Comparison of ENCODE assay signal across 14 cellular contexts in genomic region chr5:143427122-143427735, GRCh38. TPM values are rescaled to one million over a fixed set of nuclear protein-coding genes. Genes with fewer than 3 reads are reported as not detected.
A peak's percentile ranks its signal among the peaks of the same experiment; 100 is the strongest.
DNase-seq lines count a peak whose midpoint lies in the region; ATAC-seq lines count a peak whose summit lies in the region.
"Had no signal": no experiment of that assay in that cellular context is flagged by ENCODE, and none has a peak within 500 bp of the region (broad histone marks: within the 10 kb centered on the region; RNA-seq: fewer than 3 reads in every experiment).

No MANE protein-coding gene starts in this region.

- no peak overlapping the region for H3K4me3 Mint-ChIP-seq in activated naive CD8-positive, alpha-beta T cell treated with anti-CD3 and anti-CD28 coated beads, Interleukin-2, amount 50 U/mL, for 24 hours

- no peak overlapping the region for H3K14ac ChIP-seq in mesenchymal stem cell (ENCODE audit: low read length in 2 of 2)

- H2AFZ ChIP-seq in mesenchymal stem cell (ENCODE audit: low read depth, low read length): no peak overlapping the region

- no peaks in the 10 kb centered on the region for H3K27me3 ChIP-seq in mesenchymal stem cell (ENCODE audit: control insufficient read depth in 1 of 2, insufficient read depth in 1 of 2, low read length in 2 of 2)
- H3K27me3 ChIP-seq: right lobe of liver, SJSA1 had no signal

- peaks cover 3% of the 10 kb centered on the region for H3K4me1 ChIP-seq in mesenchymal stem cell (ENCODE audit: control insufficient read depth, insufficient read depth, low read depth, low read length)
- H3K4me1 ChIP-seq: SJSA1 had no signal

- H3K9ac ChIP-seq in mesenchymal stem cell (ENCODE audit: low read length): no peak overlapping the region

- no peaks in the 10 kb centered on the region for H3K9me3 ChIP-seq in mesenchymal stem cell (ENCODE audit: control insufficient read depth, low read length)
- H3K9me3 ChIP-seq: right lobe of liver, SJSA1 had no signal

- no peak overlapping the region for H2BK120ac ChIP-seq in mesenchymal stem cell (ENCODE audit: low read depth, low read length)

- no peak overlapping the region for H3K4me2 ChIP-seq in mesenchymal stem cell (ENCODE audit: low read length, poor library complexity, severe bottlenecking)

- H3K36me3 ChIP-seq in mesenchymal stem cell (ENCODE audit: control insufficient read depth in 1 of 2, insufficient read depth in 2 of 2, low read depth in 1 of 2, low read length in 2 of 2): no peaks in the 10 kb centered on the region
- H3K36me3 ChIP-seq: right lobe of liver, SJSA1 had no signal

- no peak overlapping the region for H3K4ac ChIP-seq in mesenchymal stem cell (ENCODE audit: low read depth in 1 of 2, low read length in 2 of 2)

- 92% methylated on average over 3 of the region's 3 CpGs for WGBS in mesenchymal stem cell

- no peak overlapping the region for H3K4me3 ChIP-seq in mesenchymal stem cell (ENCODE audit: insufficient read depth in 1 of 2, low read depth in 1 of 2, low read length in 2 of 2)
- H3K4me3 ChIP-seq: coronary artery, right lobe of liver, SJSA1 had no signal

- no peak overlapping the region for H4K91ac ChIP-seq in mesenchymal stem cell (ENCODE audit: low read length)

- H3K27ac ChIP-seq in mesenchymal stem cell (ENCODE audit: low read length, poor library complexity, severe bottlenecking): no peak overlapping the region
- H3K27ac ChIP-seq: C4-2B, coronary artery, SJSA1 had no signal

- no peak overlapping the region for H4K8ac ChIP-seq in mesenchymal stem cell (ENCODE audit: low read length)

- peaks cover 5% of the 10 kb centered on the region for H3K9me3 Mint-ChIP-seq in activated naive CD8-positive, alpha-beta T cell treated with anti-CD3 and anti-CD28 coated beads, Interleukin-2, amount 50 U/mL, for 24 hours

- peaks cover 9% of the 10 kb centered on the region for H3K36me3 Mint-ChIP-seq in activated naive CD8-positive, alpha-beta T cell treated with anti-CD3 and anti-CD28 coated beads, Interleukin-2, amount 50 U/mL, for 24 hours (ENCODE audit: low read depth)

- no peaks in the 10 kb centered on the region for H3K27me3 Mint-ChIP-seq in activated naive CD8-positive, alpha-beta T cell treated with anti-CD3 and anti-CD28 coated beads, Interleukin-2, amount 50 U/mL, for 24 hours

- H2BK15ac ChIP-seq in mesenchymal stem cell (ENCODE audit: low read depth, poor library complexity, severe bottlenecking): no peak overlapping the region

- peaks cover 58% of the 10 kb centered on the region for H3K4me1 Mint-ChIP-seq in activated naive CD8-positive, alpha-beta T cell treated with anti-CD3 and anti-CD28 coated beads, Interleukin-2, amount 50 U/mL, for 24 hours

- no peak overlapping the region for H3K23ac ChIP-seq in mesenchymal stem cell (ENCODE audit: low read length in 2 of 2)

- no peak overlapping the region for H2AK5ac ChIP-seq in mesenchymal stem cell (ENCODE audit: low read length, severe bottlenecking)

- no peak overlapping the region for H3K18ac ChIP-seq in mesenchymal stem cell (ENCODE audit: low read depth in 1 of 2, low read length in 2 of 2)

- no peak overlapping the region for H2BK12ac ChIP-seq in mesenchymal stem cell (ENCODE audit: low read length in 2 of 2)

- ATAC-seq in GM18517 (IDR thresholded peaks at IDR 0.05; ENCODE audit: unreplicated experiment) (peak; percentile 36), GM19452 (IDR thresholded peaks at IDR 0.05; ENCODE audit: unreplicated experiment) (peak; percentile 30), HG03045 (IDR thresholded peaks at IDR 0.05; ENCODE audit: unreplicated experiment) (peak; percentile 20), left colon (no peak)
- peak; percentile 59 for ATAC-seq in activated naive CD8-positive, alpha-beta T cell treated with anti-CD3 and anti-CD28 coated beads, Interleukin-2, amount 50 U/mL, for 24 hours
- ATAC-seq: left ventricle myocardium superior had no signal

- DNase-seq in activated naive CD8-positive, alpha-beta T cell treated with anti-CD3 and anti-CD28 coated beads, Interleukin-2, amount 50 U/mL, for 24 hours: no peak
- DNase-seq in left colon (no peak), T1000 (lab: John Stamatoyannopoulos, UW) (no peak), mesenchymal stem cell (no peak)
- DNase-seq: amygdala; left ventricle myocardium superior; NK-92 treated with Interleukin-12 subunit alpha and Interleukin-12 subunit beta, amount 100 ng/mL, for 24 hours; right lobe of liver had no signal

- peak overlapping the region; percentile 58 for H3K27ac Mint-ChIP-seq in activated naive CD8-positive, alpha-beta T cell treated with anti-CD3 and anti-CD28 coated beads, Interleukin-2, amount 50 U/mL, for 24 hours

- H3K79me1 ChIP-seq in mesenchymal stem cell (replicated peaks; ENCODE audit: low read length, poor library complexity, severe bottlenecking): no peaks in the 10 kb centered on the region

- H2BK5ac ChIP-seq in mesenchymal stem cell (ENCODE audit: low read depth, low read length, poor library complexity, severe bottlenecking): no peak overlapping the region

- intact Hi-C loops in left colon (cut with DNase I, micrococcal nuclease): no loop called here

RNA-seq across cellular contexts. Expression of gene NR3C1, which starts 23.7 kb away (rescaled TPM):
- total RNA-seq in left colon: 10 to 100 TPM; 19.9 to 26.3 TPM
- 24.7 TPM for polyA plus RNA-seq in mesenchymal stem cell (2013, experiment 1 of 2)
- polyA plus RNA-seq in mesenchymal stem cell (2013, experiment 2 of 2): 24.3 TPM
